1 cellular context compared by ENCODE assay signal in genomic region chr6:63305278-63305677, GRCh38.
TF ChIP-seq lines count a peak whose summit lies in the region.

No MANE protein-coding gene starts in this region.

TF ChIP-seq in HepG2, 621 proteins besides CTCF, POLR2A, EP300 and RAD21:
- TF ChIP-seq ZNF883 (CRISPR knock-in tag; IDR thresholded peaks at IDR 0.05; ENCODE audit: not compliant biosample characterization) (no peak), ZNF18 (CRISPR knock-in tag; IDR thresholded peaks at IDR 0.05; ENCODE audit: insufficient replicate concordance) (no peak), ZNF513 (CRISPR knock-in tag; conservative IDR thresholded peaks at IDR 0.05) (no peak), CREB1 (IDR thresholded peaks at IDR 0.05) (peak; percentile 73), CREB1 (CRISPR knock-in tag; IDR thresholded peaks at IDR 0.05) (no peak), PAF1 (CRISPR knock-in tag; IDR thresholded peaks at IDR 0.05) (no peak), CHD4 (IDR thresholded peaks at IDR 0.05; ENCODE audit: borderline replicate concordance, low read length) (no peak), MAFF (IDR thresholded peaks at IDR 0.05; ENCODE audit: low read depth, low read length) (no peak), ATF7 (IDR thresholded peaks at IDR 0.05) (0 out of 2 replicates have a peak, but pooled peaks have one; percentile 27), ATF7 (CRISPR knock-in tag; IDR thresholded peaks at IDR 0.05) (no peak), JUND (CRISPR knock-in tag; IDR thresholded peaks at IDR 0.05) (no peak), PHF20 (CRISPR knock-in tag; IDR thresholded peaks at IDR 0.05) (no peak), ATF6 (CRISPR knock-in tag; conservative IDR thresholded peaks at IDR 0.05) (no peak), ZNF83 (CRISPR knock-in tag; IDR thresholded peaks at IDR 0.05; ENCODE audit: borderline replicate concordance) (no peak), ZNF484 (CRISPR knock-in tag; IDR thresholded peaks at IDR 0.05; ENCODE audit: borderline replicate concordance, low read depth) (no peak), CERS6 (CRISPR knock-in tag; IDR thresholded peaks at IDR 0.05) (no peak), MYC (CRISPR knock-in tag; IDR thresholded peaks at IDR 0.05; ENCODE audit: borderline replicate concordance) (no peak)
- TF ChIP-seq, protein P1, sequence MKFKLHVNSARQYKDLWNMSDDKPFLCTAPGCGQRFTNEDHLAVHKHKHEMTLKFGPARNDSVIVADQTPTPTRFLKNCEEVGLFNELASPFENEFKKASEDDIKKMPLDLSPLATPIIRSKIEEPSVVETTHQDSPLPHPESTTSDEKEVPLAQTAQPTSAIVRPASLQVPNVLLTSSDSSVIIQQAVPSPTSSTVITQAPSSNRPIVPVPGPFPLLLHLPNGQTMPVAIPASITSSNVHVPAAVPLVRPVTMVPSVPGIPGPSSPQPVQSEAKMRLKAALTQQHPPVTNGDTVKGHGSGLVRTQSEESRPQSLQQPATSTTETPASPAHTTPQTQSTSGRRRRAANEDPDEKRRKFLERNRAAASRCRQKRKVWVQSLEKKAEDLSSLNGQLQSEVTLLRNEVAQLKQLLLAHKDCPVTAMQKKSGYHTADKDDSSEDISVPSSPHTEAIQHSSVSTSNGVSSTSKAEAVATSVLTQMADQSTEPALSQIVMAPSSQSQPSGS (CRISPR knock-in tag; IDR thresholded peaks at IDR 0.05) = no peak
